Comparison of ENCODE assay signal across 10 cellular contexts in the genomic region with DNA sequence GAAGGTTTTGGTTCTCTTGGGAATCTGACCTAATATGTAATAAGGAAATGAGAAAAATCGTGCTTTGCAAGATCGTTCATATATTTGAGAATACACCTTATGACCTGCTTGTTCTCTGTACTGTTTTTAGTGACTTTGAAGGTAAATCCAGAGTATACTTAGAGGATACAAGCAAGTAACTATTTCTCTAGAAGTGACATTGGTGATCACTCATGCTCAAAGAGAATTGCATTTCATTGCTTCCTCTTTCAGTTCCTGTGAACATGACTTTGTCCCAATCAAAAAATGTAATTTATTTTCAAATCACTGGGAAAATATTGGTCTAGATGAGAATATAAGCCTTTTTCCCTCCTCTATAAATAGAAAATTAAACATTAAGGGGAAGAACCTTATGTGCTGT. TPM values are rescaled to one million over a fixed set of nuclear protein-coding genes. Genes with fewer than 3 reads are reported as not detected.
DNase-seq lines count a peak whose midpoint lies in the region; ATAC-seq, FAIRE-seq and TF ChIP-seq lines count a peak whose summit lies in the region.
"Had no signal": no experiment of that assay in that cellular context is flagged by ENCODE, and none has a peak within 500 bp of the region (broad histone marks: within the 10 kb centered on the region; RNA-seq: fewer than 3 reads in every experiment).

No MANE protein-coding gene starts in this region.

- H3K27ac ChIP-seq in A549 (no peak overlapping the region), astrocyte (ENCODE audit: low read depth, low read length) (no peak overlapping the region), lower lobe of right lung (no peak overlapping the region)

- no peaks in the 10 kb centered on the region for H3K36me3 Mint-ChIP-seq in astrocyte (ENCODE audit: low read depth, unreplicated experiment)
- H3K36me3 Mint-ChIP-seq in activated naive CD4-positive, alpha-beta T cell treated with anti-CD3 and anti-CD28 coated beads, Interleukin-2, amount 10 ng/mL, durations not matched to agents 7 days and 5 days: peaks cover 2% of the 10 kb centered on the region

- peaks cover 80% of the 10 kb centered on the region for H3K79me2 ChIP-seq in astrocyte (ENCODE audit: insufficient read depth, low read length)

- FAIRE-seq in A549 (lab: Jason Lieb, UNC): no peak
- FAIRE-seq in astrocyte (lab: Jason Lieb, UNC): no peak
- FAIRE-seq: kidney had no signal

- H3K4me1 Mint-ChIP-seq in astrocyte (ENCODE audit: low read depth, unreplicated experiment): peaks cover 35% of the 10 kb centered on the region
- H3K4me1 Mint-ChIP-seq in activated naive CD4-positive, alpha-beta T cell treated with anti-CD3 and anti-CD28 coated beads, Interleukin-2, amount 10 ng/mL, durations not matched to agents 7 days and 5 days: peaks cover 50% of the 10 kb centered on the region

- WGBS in A549 (ENCODE audit: missing lambda C conversion rate): 84% methylated on average over 2 of the region's 2 CpGs

- H3K36me3 ChIP-seq in astrocyte (ENCODE audit: insufficient read depth, low read length) (no peaks in the 10 kb centered on the region), lower lobe of right lung (no peaks in the 10 kb centered on the region)

- POLR2A ChIA-PET in A549 (lab: Yijun Ruan, JAX): no interaction called here
- POLR2A ChIA-PET in GM10248 (lab: Yijun Ruan, JAX): no interaction called here

- H3K27me3 ChIP-seq in astrocyte (ENCODE audit: insufficient read depth, low read length) (no peaks in the 10 kb centered on the region), lower lobe of right lung (ENCODE audit: low read depth) (no peaks in the 10 kb centered on the region)

- H3K4me2 ChIP-seq in A549: peak overlapping the region; percentile 81
- H3K4me2 ChIP-seq in astrocyte (ENCODE audit: low read length): no peak overlapping the region

- no peak for TF ChIP-seq POLR2A in A549 (IDR thresholded peaks at IDR 0.05; ENCODE audit: low read length)

- no peak overlapping the region for H3K9ac ChIP-seq in astrocyte (ENCODE audit: low read length)

- H3K4me3 ChIP-seq in A549: no peak overlapping the region
- no peak overlapping the region for H3K4me3 ChIP-seq in astrocyte (ENCODE audit: insufficient read depth, low read depth, low read length)
- no peak overlapping the region for H3K4me3 ChIP-seq in lower lobe of right lung

- intact Hi-C loops in lower lobe of right lung (cut with DNase I): no loop called here

- CTCF ChIA-PET in A549 (lab: Yijun Ruan, JAX) (no interaction called here), GM10248 (lab: Yijun Ruan, JAX) (no interaction called here)
- CTCF ChIA-PET in activated naive CD4-positive, alpha-beta T cell treated with anti-CD3 and anti-CD28 coated beads, Interleukin-2, amount 10 ng/mL, durations not matched to agents 7 days and 5 days (lab: Charles Lee): no interaction called here

- ATAC-seq in A549: no peak
- peak; percentile 24 for ATAC-seq in HG03095 (IDR thresholded peaks at IDR 0.05; ENCODE audit: unreplicated experiment)
- ATAC-seq in GM21619 (IDR thresholded peaks at IDR 0.05; ENCODE audit: unreplicated experiment): no peak
- ATAC-seq in lower lobe of right lung: no peak

- no peak for TF ChIP-seq EP300 in A549 (IDR thresholded peaks at IDR 0.05)

- H3K27me3 Mint-ChIP-seq in astrocyte (ENCODE audit: low read depth, unreplicated experiment): no peaks in the 10 kb centered on the region
- H3K27me3 Mint-ChIP-seq in activated naive CD4-positive, alpha-beta T cell treated with anti-CD3 and anti-CD28 coated beads, Interleukin-2, amount 10 ng/mL, durations not matched to agents 7 days and 5 days: no peaks in the 10 kb centered on the region

- H3K27ac Mint-ChIP-seq in astrocyte (ENCODE audit: unreplicated experiment): no peak overlapping the region
- no peak overlapping the region for H3K27ac Mint-ChIP-seq in activated naive CD4-positive, alpha-beta T cell treated with anti-CD3 and anti-CD28 coated beads, Interleukin-2, amount 10 ng/mL, durations not matched to agents 7 days and 5 days

- no peak for TF ChIP-seq CTCF in A549 (IDR thresholded peaks at IDR 0.05)
- no peak for TF ChIP-seq CTCF in GM10248 (IDR thresholded peaks at IDR 0.05; ENCODE audit: control extremely low read depth, extremely low read depth, low read depth, missing control alignments)
- no peak for TF ChIP-seq CTCF in astrocyte (IDR thresholded peaks at IDR 0.05; ENCODE audit: insufficient read depth, low read depth, low read length)
- no peak for TF ChIP-seq CTCF in lower lobe of right lung (IDR thresholded peaks at IDR 0.05)

- H3K4me1 ChIP-seq in A549 (peaks cover 68% of the 10 kb centered on the region), astrocyte (ENCODE audit: insufficient read depth, low read length) (peaks cover 31% of the 10 kb centered on the region), lower lobe of right lung (peaks cover 61% of the 10 kb centered on the region)

- peak overlapping the region; percentile 47 for H3K4me3 Mint-ChIP-seq in astrocyte (ENCODE audit: unreplicated experiment)
- no peak overlapping the region for H3K4me3 Mint-ChIP-seq in activated naive CD4-positive, alpha-beta T cell treated with anti-CD3 and anti-CD28 coated beads, Interleukin-2, amount 10 ng/mL, durations not matched to agents 7 days and 5 days

- H4K20me1 ChIP-seq in astrocyte (ENCODE audit: insufficient read depth, low read length): peaks cover 67% of the 10 kb centered on the region

- no peaks in the 10 kb centered on the region for H3K9me3 Mint-ChIP-seq in astrocyte (ENCODE audit: unreplicated experiment)
- H3K9me3 Mint-ChIP-seq in activated naive CD4-positive, alpha-beta T cell treated with anti-CD3 and anti-CD28 coated beads, Interleukin-2, amount 10 ng/mL, durations not matched to agents 7 days and 5 days: no peaks in the 10 kb centered on the region

- no peak for DNase-seq in A549 (ENCODE audit: low read depth in 1 of 2, low spot score in 1 of 2)
- peak; percentile 35 for DNase-seq in GM10248 (ENCODE audit: extremely low spot score)
- no peak for DNase-seq in astrocyte (ENCODE audit: low read depth)
- DNase-seq in glomerular visceral epithelial cell (ENCODE audit: extremely low spot score): no peak
- no peak for DNase-seq in activated naive CD4-positive, alpha-beta T cell treated with anti-CD3 and anti-CD28 coated beads, Interleukin-2, amount 10 ng/mL, durations not matched to agents 7 days and 5 days
- no peak for DNase-seq in lower lobe of right lung
- DNase-seq: kidney, NCI-H526 treated with DMSO at 0.1 percent for 48 hours had no signal

- no peak for TF ChIP-seq RAD21 in A549 (conservative IDR thresholded peaks at IDR 0.05 in 1 of 2, IDR thresholded peaks at IDR 0.05 in 1 of 2)

- no peaks in the 10 kb centered on the region for H3K9me3 ChIP-seq in A549
- no peaks in the 10 kb centered on the region for H3K9me3 ChIP-seq in astrocyte (ENCODE audit: insufficient read depth, low read depth, low read length)
- H3K9me3 ChIP-seq in lower lobe of right lung: no peaks in the 10 kb centered on the region

- H2AFZ ChIP-seq in astrocyte (ENCODE audit: low read depth, low read length): no peak overlapping the region

TF ChIP-seq in A549, 52 proteins besides CTCF, POLR2A, EP300 and RAD21 (continues in another document):
- TF ChIP-seq, protein P1, sequence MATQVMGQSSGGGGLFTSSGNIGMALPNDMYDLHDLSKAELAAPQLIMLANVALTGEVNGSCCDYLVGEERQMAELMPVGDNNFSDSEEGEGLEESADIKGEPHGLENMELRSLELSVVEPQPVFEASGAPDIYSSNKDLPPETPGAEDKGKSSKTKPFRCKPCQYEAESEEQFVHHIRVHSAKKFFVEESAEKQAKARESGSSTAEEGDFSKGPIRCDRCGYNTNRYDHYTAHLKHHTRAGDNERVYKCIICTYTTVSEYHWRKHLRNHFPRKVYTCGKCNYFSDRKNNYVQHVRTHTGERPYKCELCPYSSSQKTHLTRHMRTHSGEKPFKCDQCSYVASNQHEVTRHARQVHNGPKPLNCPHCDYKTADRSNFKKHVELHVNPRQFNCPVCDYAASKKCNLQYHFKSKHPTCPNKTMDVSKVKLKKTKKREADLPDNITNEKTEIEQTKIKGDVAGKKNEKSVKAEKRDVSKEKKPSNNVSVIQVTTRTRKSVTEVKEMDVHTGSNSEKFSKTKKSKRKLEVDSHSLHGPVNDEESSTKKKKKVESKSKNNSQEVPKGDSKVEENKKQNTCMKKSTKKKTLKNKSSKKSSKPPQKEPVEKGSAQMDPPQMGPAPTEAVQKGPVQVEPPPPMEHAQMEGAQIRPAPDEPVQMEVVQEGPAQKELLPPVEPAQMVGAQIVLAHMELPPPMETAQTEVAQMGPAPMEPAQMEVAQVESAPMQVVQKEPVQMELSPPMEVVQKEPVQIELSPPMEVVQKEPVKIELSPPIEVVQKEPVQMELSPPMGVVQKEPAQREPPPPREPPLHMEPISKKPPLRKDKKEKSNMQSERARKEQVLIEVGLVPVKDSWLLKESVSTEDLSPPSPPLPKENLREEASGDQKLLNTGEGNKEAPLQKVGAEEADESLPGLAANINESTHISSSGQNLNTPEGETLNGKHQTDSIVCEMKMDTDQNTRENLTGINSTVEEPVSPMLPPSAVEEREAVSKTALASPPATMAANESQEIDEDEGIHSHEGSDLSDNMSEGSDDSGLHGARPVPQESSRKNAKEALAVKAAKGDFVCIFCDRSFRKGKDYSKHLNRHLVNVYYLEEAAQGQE (IDR thresholded peaks at IDR 0.05): no peak
- TF ChIP-seq, protein P2, sequence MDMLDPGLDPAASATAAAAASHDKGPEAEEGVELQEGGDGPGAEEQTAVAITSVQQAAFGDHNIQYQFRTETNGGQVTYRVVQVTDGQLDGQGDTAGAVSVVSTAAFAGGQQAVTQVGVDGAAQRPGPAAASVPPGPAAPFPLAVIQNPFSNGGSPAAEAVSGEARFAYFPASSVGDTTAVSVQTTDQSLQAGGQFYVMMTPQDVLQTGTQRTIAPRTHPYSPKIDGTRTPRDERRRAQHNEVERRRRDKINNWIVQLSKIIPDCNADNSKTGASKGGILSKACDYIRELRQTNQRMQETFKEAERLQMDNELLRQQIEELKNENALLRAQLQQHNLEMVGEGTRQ (IDR thresholded peaks at IDR 0.05): no peak
- TF ChIP-seq HDAC2 (IDR thresholded peaks at IDR 0.05): no peak
- TF ChIP-seq, protein P3, sequence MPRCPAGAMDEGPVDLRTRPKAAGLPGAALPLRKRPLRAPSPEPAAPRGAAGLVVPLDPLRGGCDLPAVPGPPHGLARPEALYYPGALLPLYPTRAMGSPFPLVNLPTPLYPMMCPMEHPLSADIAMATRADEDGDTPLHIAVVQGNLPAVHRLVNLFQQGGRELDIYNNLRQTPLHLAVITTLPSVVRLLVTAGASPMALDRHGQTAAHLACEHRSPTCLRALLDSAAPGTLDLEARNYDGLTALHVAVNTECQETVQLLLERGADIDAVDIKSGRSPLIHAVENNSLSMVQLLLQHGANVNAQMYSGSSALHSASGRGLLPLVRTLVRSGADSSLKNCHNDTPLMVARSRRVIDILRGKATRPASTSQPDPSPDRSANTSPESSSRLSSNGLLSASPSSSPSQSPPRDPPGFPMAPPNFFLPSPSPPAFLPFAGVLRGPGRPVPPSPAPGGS (IDR thresholded peaks at IDR 0.05): no peak

RNA-seq across cellular contexts. Expression of gene KTN1, which starts 2.7 kb away (rescaled TPM):
- polyA plus RNA-seq in A549 (2011; rRNA removed): 118 and 233 TPM in 2 replicates
- 21.8 and 27.5 TPM in 2 replicates for polyA plus RNA-seq in A549 (2012; cell fraction: cytosol; rRNA removed)
- 19.7 and 27.1 TPM in 2 replicates for polyA plus RNA-seq in A549 (2012; cell fraction: nucleus; rRNA removed)
- 153 to 158 TPM (median 157 TPM) in 3 replicates for polyA plus RNA-seq in A549 (2017; fragmentation: RNase III; extraction: RNeasy Plus Mini Kit Qiagen cat#74134 plus additional on column Dnase treatment)
- 36.4 and 36.9 TPM in 2 replicates for polyA minus RNA-seq in A549 (2011; rRNA and poly(A)+ RNA removed)
- total RNA-seq in astrocyte: 181 and 193 TPM in 2 replicates
- total RNA-seq in lower lobe of right lung: 164 TPM
